ENCODE assay signal across 15 cellular contexts in genomic region chr21:34988139-34988538, GRCh38.
DNase-seq lines count a peak whose midpoint lies in the region; ATAC-seq and TF ChIP-seq lines count a peak whose summit lies in the region.
"Had no signal": no experiment of that assay in that cellular context is flagged by ENCODE, and none has a peak within 500 bp of the region (broad histone marks: within the 10 kb centered on the region; RNA-seq: fewer than 3 reads in every experiment).

No MANE protein-coding gene starts in this region.

- H3K27ac ChIP-seq in MM.1S (ENCODE audit: low read length) (no peak overlapping the region), skeletal muscle tissue (ENCODE audit: low read depth, low read length) (peak overlapping the region; percentile 16), hepatocyte (no peak overlapping the region)
- H3K27ac ChIP-seq: suprapubic skin had no signal

- H3K79me2 ChIP-seq in MM.1S (ENCODE audit: low read length) (no peaks in the 10 kb centered on the region), hepatocyte (no peaks in the 10 kb centered on the region)

- H3K9me2 ChIP-seq in MM.1S (replicated peaks; ENCODE audit: insufficient read depth, low read length) (no peaks in the 10 kb centered on the region), hepatocyte (replicated peaks; ENCODE audit: insufficient read depth) (no peaks in the 10 kb centered on the region)

- H3K9ac ChIP-seq in MM.1S (ENCODE audit: low read length), result no peak overlapping the region
- H3K9ac ChIP-seq in skeletal muscle tissue (ENCODE audit: low read depth in 1 of 3, low read length in 3 of 3), result no peak overlapping the region

- DNase-seq in activated CD4-positive, alpha-beta T cell treated with anti-CD3 and anti-CD28 coated beads, Interleukin-2, amount 10 ng/mL, durations not matched to agents 24 days and 14 days, result peak; percentile 54
- DNase-seq in activated CD4-positive, alpha-beta T cell treated with anti-CD3 and anti-CD28 coated beads, Interleukin-2, amount 50 U/mL, for 1 hour, result no peak
- DNase-seq in MM.1S (no peak), choroid plexus epithelial cell (ENCODE audit: low read depth) (peak; percentile 17), hepatocyte (ENCODE audit: low spot score) (no peak), putamen (ENCODE audit: low spot score) (no peak)
- DNase-seq: EL, endodermal cell, foreskin melanocyte, NCI-H1048, Peyer's patch, spleen had no signal

- H3K36me3 ChIP-seq in MM.1S (replicated peaks; ENCODE audit: insufficient read depth, low read length), result no peaks in the 10 kb centered on the region
- H3K36me3 ChIP-seq in skeletal muscle tissue (ENCODE audit: control insufficient read depth in 3 of 3, insufficient read depth in 3 of 3, low read length in 3 of 3), result no peaks in the 10 kb centered on the region
- no peaks in the 10 kb centered on the region for H3K36me3 ChIP-seq in hepatocyte (replicated peaks; ENCODE audit: insufficient read depth, low read depth)
- H3K36me3 ChIP-seq: Peyer's patch, spleen, suprapubic skin had no signal

- 86% methylated on average over 8 of the region's 8 CpGs for WGBS in hepatocyte (ENCODE audit: low lambda C conversion rate, missing lambda C conversion rate)

- intact Hi-C loops in activated CD4-positive, alpha-beta T cell treated with anti-CD3 and anti-CD28 coated beads, Interleukin-2, amount 10 ng/mL, durations not matched to agents 24 days and 14 days (cut with micrococcal nuclease), result loop anchor here (5.0 to 10.0 kb wide), 5 partner anchors 149 to 417 kb away; no protein-coding TSS in a partner anchor

- no peaks in the 10 kb centered on the region for H3K27me3 Mint-ChIP-seq in activated CD4-positive, alpha-beta T cell treated with anti-CD3 and anti-CD28 coated beads, Interleukin-2, amount 10 ng/mL, durations not matched to agents 24 days and 14 days

- peaks cover 27% of the 10 kb centered on the region for H3K36me3 Mint-ChIP-seq in activated CD4-positive, alpha-beta T cell treated with anti-CD3 and anti-CD28 coated beads, Interleukin-2, amount 10 ng/mL, durations not matched to agents 24 days and 14 days (ENCODE audit: low read depth)

- H3K9me3 ChIP-seq in MM.1S (replicated peaks; ENCODE audit: insufficient read depth, low read length), result no peaks in the 10 kb centered on the region
- no peaks in the 10 kb centered on the region for H3K9me3 ChIP-seq in skeletal muscle tissue (ENCODE audit: control insufficient read depth in 3 of 3, low read length in 3 of 3)
- H3K9me3 ChIP-seq in hepatocyte (ENCODE audit: low read depth), result no peaks in the 10 kb centered on the region
- H3K9me3 ChIP-seq: Peyer's patch, spleen, suprapubic skin had no signal

- H3K4me2 ChIP-seq in MM.1S (ENCODE audit: low read depth, low read length) (peak overlapping the region; percentile 61), hepatocyte (no peak overlapping the region)

- H3K9me3 Mint-ChIP-seq in activated CD4-positive, alpha-beta T cell treated with anti-CD3 and anti-CD28 coated beads, Interleukin-2, amount 10 ng/mL, durations not matched to agents 24 days and 14 days, result no peaks in the 10 kb centered on the region
- H3K9me3 Mint-ChIP-seq: endodermal cell had no signal

- H3F3A ChIP-seq in MM.1S (ENCODE audit: insufficient read depth, low read length), result peaks cover 5% of the 10 kb centered on the region; the same call in 1 of the 2 replicates

- H3K27me3 ChIP-seq in MM.1S (replicated peaks; ENCODE audit: insufficient read depth, low read length) (no peaks in the 10 kb centered on the region), skeletal muscle tissue (ENCODE audit: control insufficient read depth in 3 of 3, insufficient read depth in 3 of 3, low read length in 3 of 3) (peaks cover 0 to 5% (median 0%) of the 10 kb centered on the region in 3 donors), hepatocyte (no peaks in the 10 kb centered on the region)
- H3K27me3 ChIP-seq: Peyer's patch, spleen, suprapubic skin had no signal

- peaks cover 75% of the 10 kb centered on the region for H3K4me1 Mint-ChIP-seq in activated CD4-positive, alpha-beta T cell treated with anti-CD3 and anti-CD28 coated beads, Interleukin-2, amount 10 ng/mL, durations not matched to agents 24 days and 14 days

- H3K4me3 ChIP-seq in MM.1S (ENCODE audit: low read length), result no peak overlapping the region
- no peak overlapping the region for H3K4me3 ChIP-seq in choroid plexus epithelial cell (ENCODE audit: low read depth, low read length)
- H3K4me3 ChIP-seq in skeletal muscle tissue (ENCODE audit: low read length in 3 of 3), result no peak overlapping the region
- no peak overlapping the region for H3K4me3 ChIP-seq in hepatocyte
- H3K4me3 ChIP-seq: suprapubic skin had no signal

- H3K4me3 Mint-ChIP-seq in activated CD4-positive, alpha-beta T cell treated with anti-CD3 and anti-CD28 coated beads, Interleukin-2, amount 10 ng/mL, durations not matched to agents 24 days and 14 days, result peak overlapping the region; percentile 86
- H3K4me3 Mint-ChIP-seq: endodermal cell had no signal

- no peak for ATAC-seq in GM21381 (IDR thresholded peaks at IDR 0.05; ENCODE audit: unreplicated experiment)

- peaks cover 19% of the 10 kb centered on the region for H3K4me1 ChIP-seq in MM.1S (ENCODE audit: low read length)
- H3K4me1 ChIP-seq in skeletal muscle tissue (ENCODE audit: control insufficient read depth in 3 of 3, insufficient read depth in 3 of 3, low read length in 3 of 3), result peaks cover 3 to 15% (median 10%) of the 10 kb centered on the region in 3 donors
- H3K4me1 ChIP-seq in hepatocyte (ENCODE audit: insufficient read depth), result no peaks in the 10 kb centered on the region

- H3K27ac Mint-ChIP-seq in activated CD4-positive, alpha-beta T cell treated with anti-CD3 and anti-CD28 coated beads, Interleukin-2, amount 10 ng/mL, durations not matched to agents 24 days and 14 days, result peak overlapping the region; percentile 97

- H2AFZ ChIP-seq in MM.1S (ENCODE audit: low read length) (no peak overlapping the region), hepatocyte (no peak overlapping the region)

- H4K20me1 ChIP-seq in MM.1S (ENCODE audit: insufficient read depth, low read length) (no peaks in the 10 kb centered on the region), hepatocyte (ENCODE audit: insufficient read depth, poor library complexity, severe bottlenecking) (no peaks in the 10 kb centered on the region)

- no peak for TF ChIP-seq CTCF in MM.1S (IDR thresholded peaks at IDR 0.05; ENCODE audit: low read length)
- TF ChIP-seq CTCF in choroid plexus epithelial cell (conservative IDR thresholded peaks at IDR 0.05; ENCODE audit: low read depth, low read length), result no peak
- TF ChIP-seq CTCF in hepatocyte (IDR thresholded peaks at IDR 0.05; ENCODE audit: poor library complexity), result no peak

Comparison
In these comparisons a context has a peak if more than half of its experiments do, and no peak if none do; other contexts are left out.
1. DNase-seq: peak in activated CD4-positive, alpha-beta T cell treated with anti-CD3 and anti-CD28 coated beads, Interleukin-2, amount 10 ng/mL, durations not matched to agents 24 days and 14 days (single experiment) and choroid plexus epithelial cell (single experiment); none in activated CD4-positive, alpha-beta T cell treated with anti-CD3 and anti-CD28 coated beads, Interleukin-2, amount 50 U/mL, for 1 hour (single experiment), MM.1S (single experiment), hepatocyte (single experiment) and putamen (single experiment).